ENCODE assay signal across 8 cellular contexts in the genomic region with DNA sequence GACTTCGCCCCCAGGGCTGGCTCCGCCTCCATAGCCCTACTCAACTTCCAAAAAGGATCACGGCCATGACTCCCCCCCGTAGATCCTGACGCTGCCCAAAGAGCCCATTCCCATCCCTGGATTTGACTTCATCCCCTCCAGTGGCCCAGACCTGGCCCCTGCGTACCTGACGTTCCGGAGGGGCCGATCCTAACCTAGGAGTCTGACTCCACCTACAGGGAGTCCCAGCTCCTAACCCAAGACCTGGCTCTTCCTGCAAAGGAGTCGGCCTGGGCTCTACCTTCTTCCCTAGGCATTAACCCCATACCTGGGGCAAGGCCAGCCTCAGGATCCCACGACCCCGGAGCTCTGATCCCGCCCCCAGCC. TPM values are rescaled to one million over a fixed set of nuclear protein-coding genes. Genes with fewer than 3 reads are reported as not detected.
DNase-seq lines count a peak whose midpoint lies in the region; ATAC-seq and TF ChIP-seq lines count a peak whose summit lies in the region.

No MANE protein-coding gene starts in this region.

- H3K4me1 ChIP-seq in body of pancreas (peaks cover 21% of the 10 kb centered on the region), mucosa of descending colon (ENCODE audit: low read depth) (peaks cover 6% of the 10 kb centered on the region)

- DNase-seq in H7 = no peak
- DNase-seq in body of pancreas = no peak
- DNase-seq in mucosa of descending colon = no peak
- DNase-seq in NCI-H1105 (lab: John Stamatoyannopoulos, UW) = no peak
- DNase-seq in activated CD4-positive, alpha-beta T cell treated with anti-CD3 and anti-CD28 coated beads for 48 hours = no peak
- DNase-seq in ecto neural progenitor cell (ENCODE audit: low spot score) = no peak

- peak; percentile 34 for ATAC-seq in body of pancreas
- ATAC-seq in mucosa of descending colon = peak; percentile 48
- ATAC-seq in HG02981 (IDR thresholded peaks at IDR 0.05; ENCODE audit: unreplicated experiment) = no peak

- H3K27ac ChIP-seq in 22Rv1 (peak overlapping the region; percentile 81), body of pancreas (peak overlapping the region in 1 of 4 donors; percentile 61)

- WGBS in body of pancreas, 2 donors = 18 to 21% methylated on average over 11 to 12 of the region's 13 CpGs

- H3K9me3 ChIP-seq in body of pancreas = no peaks in the 10 kb centered on the region
- H3K9me3 ChIP-seq in mucosa of descending colon = no peaks in the 10 kb centered on the region

- no peak for TF ChIP-seq POLR2A in body of pancreas (IDR thresholded peaks at IDR 0.05)

- H3K27me3 ChIP-seq in H7 (ENCODE audit: control insufficient read depth, insufficient read depth, low read length) = no peaks in the 10 kb centered on the region; the same call in 1 of the 2 replicates
- H3K27me3 ChIP-seq in body of pancreas = no peaks in the 10 kb centered on the region

- H3K36me3 ChIP-seq in H7 (replicated peaks; ENCODE audit: control insufficient read depth, insufficient read depth, low read length) (no peaks in the 10 kb centered on the region; the same call in none of the 2 replicates), body of pancreas (replicated peaks in 1 of 2; ENCODE audit: insufficient read depth in 1 of 2, low read depth in 2 of 2) (no peaks in the 10 kb centered on the region), mucosa of descending colon (ENCODE audit: low read depth) (no peaks in the 10 kb centered on the region)

- no peak for TF ChIP-seq CTCF in 22Rv1 (IDR thresholded peaks at IDR 0.05)
- TF ChIP-seq CTCF in body of pancreas (IDR thresholded peaks at IDR 0.05) = no peak
- no peak for TF ChIP-seq CTCF in mucosa of descending colon (IDR thresholded peaks at IDR 0.05)

- intact Hi-C loops in body of pancreas (cut with DNase I) = no loop called here
- intact Hi-C loops in mucosa of descending colon (cut with DNase I, micrococcal nuclease) = no loop called here

- H3K4me3 ChIP-seq in H7 (ENCODE audit: insufficient read depth, low read depth, low read length) = peak overlapping the region; percentile 51
- no peak overlapping the region for H3K4me3 ChIP-seq in body of pancreas
- no peak overlapping the region for H3K4me3 ChIP-seq in mucosa of descending colon

RNA-seq across cellular contexts. Expression of a gene that starts 10.8 kb away (rescaled TPM):
- total RNA-seq in H7 (2014; rRNA removed; shearing (Covaris generic)) = 14.2 and 18.0 TPM in 2 replicates
- total RNA-seq in body of pancreas = 10 to 100 TPM; 17.9 to 31.0 TPM
- 100 to 1,000 TPM in 2 of 3 donors, 10 to 100 TPM in 1; 91.4 to 330 (median 183) TPM for total RNA-seq in mucosa of descending colon

RNA-seq across cellular contexts. Expression of a gene that starts 15.5 kb away (rescaled TPM):
- 11.4 and 17.4 TPM in 2 replicates for total RNA-seq in H7 (2014; rRNA removed; shearing (Covaris generic))
- total RNA-seq in body of pancreas (1 to 10 TPM in 1 of 2 donors, under 1 TPM in 1; 0.99 to 7.5 TPM), mucosa of descending colon (10 to 100 TPM; 43.8 to 82.8 (median 49.0) TPM)

RNA-seq across cellular contexts. Expression of a gene that starts 23.5 kb away (rescaled TPM):
- 29.8 and 34.1 TPM in 2 replicates for total RNA-seq in H7 (2014; rRNA removed; shearing (Covaris generic))
- total RNA-seq in body of pancreas (not detected), mucosa of descending colon (1 to 10 TPM in 1 of 3 donors, under 1 TPM in 2; 0.64 to 2.0 (median 0.84) TPM)

RNA-seq across cellular contexts. Expression of a gene that starts 25.7 kb away (rescaled TPM):
- 0.45 and 0.78 TPM in 2 replicates for total RNA-seq in H7 (2014; rRNA removed; shearing (Covaris generic))
- total RNA-seq in body of pancreas = not detected
- total RNA-seq in mucosa of descending colon = 1 to 10 TPM in 2 of 3 donors, under 1 TPM in 1; 0.46 to 1.3 (median 1.2) TPM

RNA-seq across cellular contexts. Expression of a gene that starts 48.8 kb away (rescaled TPM):
- total RNA-seq in H7 (2014; rRNA removed; shearing (Covaris generic)) = 1.3 and 1.5 TPM in 2 replicates
- total RNA-seq in body of pancreas (not detected), mucosa of descending colon (10 to 100 TPM in 2 of 3 donors, 1 to 10 TPM in 1; 4.6 to 27.8 (median 21.0) TPM)

Comparison
In these comparisons a context has a peak if more than half of its experiments do, and no peak if none do; other contexts are left out.
1. RNA of a gene that starts 23.5 kb away (total RNA-seq): 29.8 to 34.1 TPM in H7; 0.64 to 2.0 TPM in mucosa of descending colon and not detected in body of pancreas; every median in the first group is over 10 times any median in the second.